Comparison of ENCODE assay signal across 1 cellular context in the genomic region with DNA sequence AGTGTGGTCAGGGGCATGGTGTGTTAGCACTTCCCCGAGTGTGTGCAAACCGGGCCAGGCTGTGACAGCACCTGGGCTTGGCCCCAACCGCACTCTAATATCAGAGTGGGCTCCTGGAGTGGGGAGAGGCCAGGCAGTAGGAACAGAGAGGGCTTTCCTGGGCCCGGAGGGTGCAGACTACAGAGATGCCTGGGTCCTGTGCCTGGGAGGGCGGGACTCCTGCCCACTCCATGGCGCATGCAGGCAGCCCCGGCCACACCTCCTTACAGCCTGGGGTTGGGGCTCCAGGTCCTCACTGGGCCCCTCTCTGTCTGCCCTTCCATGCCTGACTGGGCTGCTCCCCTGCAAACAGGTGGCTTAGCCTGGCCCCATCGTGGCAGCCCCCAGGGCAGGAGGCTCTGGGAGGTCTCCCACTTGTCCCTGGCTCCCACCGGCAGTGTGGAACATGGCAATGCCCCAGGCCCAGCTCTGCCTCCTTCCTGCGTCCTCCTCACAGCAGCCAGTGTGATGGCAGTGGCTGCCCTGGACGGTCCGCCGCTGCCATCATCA.
TF ChIP-seq lines count a peak whose summit lies in the region.

No MANE protein-coding gene starts in this region.

TF ChIP-seq in IMR-90, 13 proteins besides CTCF, POLR2A, EP300 and RAD21:
- TF ChIP-seq MXI1 (IDR thresholded peaks at IDR 0.05; ENCODE audit: borderline replicate concordance, low read depth, low read length) (no peak), FOS (IDR thresholded peaks at IDR 0.05; ENCODE audit: low read depth, low read length) (no peak), CEBPB (IDR thresholded peaks at IDR 0.05; ENCODE audit: low read depth, low read length) (no peak), RCOR1 (IDR thresholded peaks at IDR 0.05; ENCODE audit: insufficient replicate concordance, low read length) (no peak), MAZ (IDR thresholded peaks at IDR 0.05; ENCODE audit: borderline replicate concordance, low read depth, low read length) (no peak), ELK1 (IDR thresholded peaks at IDR 0.05; ENCODE audit: borderline replicate concordance, low read depth, low read length) (no peak), MAFK (IDR thresholded peaks at IDR 0.05; ENCODE audit: low read depth, low read length) (no peak), SMC3 (IDR thresholded peaks at IDR 0.05; ENCODE audit: low read depth, low read length) (no peak), BHLHE40 (IDR thresholded peaks at IDR 0.05; ENCODE audit: low read depth, low read length) (no peak), CHD1 (IDR thresholded peaks at IDR 0.05; ENCODE audit: low read depth, low read length) (no peak), RFX5 (IDR thresholded peaks at IDR 0.05; ENCODE audit: low read depth, low read length) (no peak), NFE2L2 (IDR thresholded peaks at IDR 0.05; ENCODE audit: low read depth, low read length) (no peak)
- TF ChIP-seq, protein P1, sequence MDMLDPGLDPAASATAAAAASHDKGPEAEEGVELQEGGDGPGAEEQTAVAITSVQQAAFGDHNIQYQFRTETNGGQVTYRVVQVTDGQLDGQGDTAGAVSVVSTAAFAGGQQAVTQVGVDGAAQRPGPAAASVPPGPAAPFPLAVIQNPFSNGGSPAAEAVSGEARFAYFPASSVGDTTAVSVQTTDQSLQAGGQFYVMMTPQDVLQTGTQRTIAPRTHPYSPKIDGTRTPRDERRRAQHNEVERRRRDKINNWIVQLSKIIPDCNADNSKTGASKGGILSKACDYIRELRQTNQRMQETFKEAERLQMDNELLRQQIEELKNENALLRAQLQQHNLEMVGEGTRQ (IDR thresholded peaks at IDR 0.05; ENCODE audit: low read depth, low read length): no peak
